Comparison of ENCODE assay signal across 12 cellular contexts in the genomic region with DNA sequence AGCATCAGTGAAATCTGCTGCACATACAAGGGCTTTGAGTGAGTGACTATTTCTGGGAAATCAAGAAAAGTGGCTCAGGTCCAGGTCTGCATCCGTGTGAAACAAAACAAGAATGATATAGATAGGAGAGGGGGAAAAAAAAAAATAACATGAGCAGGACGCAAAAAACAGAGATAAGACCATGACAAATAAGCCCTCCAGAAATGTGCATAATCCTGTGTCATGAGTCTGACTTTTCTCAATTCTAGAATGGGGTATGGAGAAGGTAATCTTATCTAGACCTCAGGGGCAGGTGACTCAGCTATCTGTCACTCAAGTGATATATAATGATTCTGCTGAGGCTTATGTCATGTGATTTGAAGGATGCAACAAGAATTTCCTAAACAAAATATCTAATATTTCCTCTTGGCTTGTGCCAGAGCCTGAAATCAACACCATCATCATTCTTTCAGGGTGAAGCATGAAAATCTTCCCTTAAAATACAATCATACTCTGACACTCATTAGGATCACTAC.
DNase-seq lines count a peak whose midpoint lies in the region; ATAC-seq, FAIRE-seq and TF ChIP-seq lines count a peak whose summit lies in the region.
"Had no signal": no experiment of that assay in that cellular context is flagged by ENCODE, and none has a peak within 500 bp of the region (broad histone marks: within the 10 kb centered on the region; RNA-seq: fewer than 3 reads in every experiment).

No MANE protein-coding gene starts in this region.

- H3K4me3 ChIP-seq in retinal pigment epithelial cell (ENCODE audit: low read length), result no peak overlapping the region
- H3K4me3 ChIP-seq: cardiac muscle cell had no signal

- peaks cover 8% of the 10 kb centered on the region for H3K27me3 Mint-ChIP-seq in activated CD8-positive, alpha-beta T cell treated with anti-CD3 and anti-CD28 coated beads for 36 hours
- H3K27me3 Mint-ChIP-seq in activated CD8-positive, alpha-beta T cell treated with anti-CD3 and anti-CD28 coated beads, Interleukin-2, amount 10 ng/mL, durations not matched to agents 7 days and 5 days (ENCODE audit: low read depth), result peaks cover 12% of the 10 kb centered on the region
- no peaks in the 10 kb centered on the region for H3K27me3 Mint-ChIP-seq in nephron progenitor cell (ENCODE audit: low read depth, poor library complexity)

- FAIRE-seq in RCC 7860 (lab: Jason Lieb, UNC), result peak; percentile 59

- H3K4me1 Mint-ChIP-seq in activated CD8-positive, alpha-beta T cell treated with anti-CD3 and anti-CD28 coated beads for 36 hours (ENCODE audit: low read depth), result peaks cover 9% of the 10 kb centered on the region
- H3K4me1 Mint-ChIP-seq in activated CD8-positive, alpha-beta T cell treated with anti-CD3 and anti-CD28 coated beads, Interleukin-2, amount 10 ng/mL, durations not matched to agents 7 days and 5 days (ENCODE audit: low read depth), result peaks cover 2% of the 10 kb centered on the region
- peaks cover 31% of the 10 kb centered on the region for H3K4me1 Mint-ChIP-seq in nephron progenitor cell

- no peak for TF ChIP-seq CTCF in activated CD8-positive, alpha-beta T cell treated with anti-CD3 and anti-CD28 coated beads for 36 hours (IDR thresholded peaks at IDR 0.05)
- TF ChIP-seq CTCF in retinal pigment epithelial cell (conservative IDR thresholded peaks at IDR 0.05; ENCODE audit: low read depth, low read length) (no peak), nephron progenitor cell (IDR thresholded peaks at IDR 0.05) (no peak)

- H3K4me3 Mint-ChIP-seq in activated CD8-positive, alpha-beta T cell treated with anti-CD3 and anti-CD28 coated beads for 36 hours, result no peak overlapping the region
- H3K4me3 Mint-ChIP-seq in activated CD8-positive, alpha-beta T cell treated with anti-CD3 and anti-CD28 coated beads, Interleukin-2, amount 10 ng/mL, durations not matched to agents 7 days and 5 days, result no peak overlapping the region
- no peak overlapping the region for H3K4me3 Mint-ChIP-seq in nephron progenitor cell
- H3K4me3 Mint-ChIP-seq: H9 had no signal

- POLR2A ChIA-PET in activated CD8-positive, alpha-beta T cell treated with anti-CD3 and anti-CD28 coated beads for 36 hours (lab: Charles Lee), result no interaction called here
- POLR2A ChIA-PET in activated CD8-positive, alpha-beta T cell treated with anti-CD3 and anti-CD28 coated beads, Interleukin-2, amount 10 ng/mL, durations not matched to agents 7 days and 5 days (lab: Charles Lee), result no interaction called here

- peak; percentile 73 for ATAC-seq in activated CD8-positive, alpha-beta T cell treated with anti-CD3 and anti-CD28 coated beads for 36 hours
- no peak for ATAC-seq in activated CD8-positive, alpha-beta T cell treated with anti-CD3 and anti-CD28 coated beads, Interleukin-2, amount 10 ng/mL, durations not matched to agents 7 days and 5 days
- ATAC-seq in left colon, result no peak

- peak; percentile 18 for DNase-seq in activated CD8-positive, alpha-beta T cell treated with anti-CD3 and anti-CD28 coated beads for 36 hours
- DNase-seq in activated CD8-positive, alpha-beta T cell treated with anti-CD3 and anti-CD28 coated beads, Interleukin-2, amount 10 ng/mL, durations not matched to agents 7 days and 5 days, result no peak
- peak; percentile 80 for DNase-seq in RCC 7860 (ENCODE audit: low spot score)
- peak; percentile 57 to 93 for DNase-seq in dermis microvascular lymphatic vessel endothelial cell (ENCODE audit: low read depth in 2 of 2)
- peak; percentile 81 for DNase-seq in retinal pigment epithelial cell (ENCODE audit: low read depth)
- no peak for DNase-seq in nephron progenitor cell
- DNase-seq in left colon, result no peak
- no peak for DNase-seq in NCI-H1694 treated with DMSO at 0.1 percent for 48 hours (lab: John Stamatoyannopoulos, UW)
- DNase-seq: H9, head of caudate nucleus, NCI-H1436 had no signal

- intact Hi-C loops in activated CD8-positive, alpha-beta T cell treated with anti-CD3 and anti-CD28 coated beads for 36 hours (cut with micrococcal nuclease), result no loop called here
- intact Hi-C loops in left colon (cut with DNase I, micrococcal nuclease), result no loop called here

- H3K9me3 Mint-ChIP-seq in activated CD8-positive, alpha-beta T cell treated with anti-CD3 and anti-CD28 coated beads for 36 hours, result no peaks in the 10 kb centered on the region
- H3K9me3 Mint-ChIP-seq in activated CD8-positive, alpha-beta T cell treated with anti-CD3 and anti-CD28 coated beads, Interleukin-2, amount 10 ng/mL, durations not matched to agents 7 days and 5 days (ENCODE audit: insufficient read depth), result no peaks in the 10 kb centered on the region
- H3K9me3 Mint-ChIP-seq in nephron progenitor cell, result peaks cover 18% of the 10 kb centered on the region
- H3K9me3 Mint-ChIP-seq: H9 had no signal

- H3K27ac Mint-ChIP-seq in activated CD8-positive, alpha-beta T cell treated with anti-CD3 and anti-CD28 coated beads for 36 hours, result no peak overlapping the region
- no peak overlapping the region for H3K27ac Mint-ChIP-seq in activated CD8-positive, alpha-beta T cell treated with anti-CD3 and anti-CD28 coated beads, Interleukin-2, amount 10 ng/mL, durations not matched to agents 7 days and 5 days
- no peak overlapping the region for H3K27ac Mint-ChIP-seq in nephron progenitor cell
- H3K27ac Mint-ChIP-seq: H9 had no signal

- CTCF ChIA-PET in activated CD8-positive, alpha-beta T cell treated with anti-CD3 and anti-CD28 coated beads for 36 hours (lab: Charles Lee), result interaction anchor here (1.3 kb wide), 1 partner anchor 8 kb away, joined by 3 read pairs; no protein-coding TSS in a partner anchor
- CTCF ChIA-PET in activated CD8-positive, alpha-beta T cell treated with anti-CD3 and anti-CD28 coated beads, Interleukin-2, amount 10 ng/mL, durations not matched to agents 7 days and 5 days (lab: Charles Lee), result no interaction called here

- H3K36me3 Mint-ChIP-seq in activated CD8-positive, alpha-beta T cell treated with anti-CD3 and anti-CD28 coated beads for 36 hours (ENCODE audit: low read depth), result no peaks in the 10 kb centered on the region
- H3K36me3 Mint-ChIP-seq in activated CD8-positive, alpha-beta T cell treated with anti-CD3 and anti-CD28 coated beads, Interleukin-2, amount 10 ng/mL, durations not matched to agents 7 days and 5 days (ENCODE audit: low read depth), result no peaks in the 10 kb centered on the region
- H3K36me3 Mint-ChIP-seq in nephron progenitor cell (ENCODE audit: low read depth), result peaks cover 16% of the 10 kb centered on the region

Comparison
In these comparisons a context has a peak if more than half of its experiments do, and no peak if none do; other contexts are left out.
1. DNase-seq: peak in activated CD8-positive, alpha-beta T cell treated with anti-CD3 and anti-CD28 coated beads for 36 hours (single experiment), RCC 7860 (single experiment), dermis microvascular lymphatic vessel endothelial cell (2 of 2) and retinal pigment epithelial cell (single experiment); none in activated CD8-positive, alpha-beta T cell treated with anti-CD3 and anti-CD28 coated beads, Interleukin-2, amount 10 ng/mL, durations not matched to agents 7 days and 5 days (single experiment), nephron progenitor cell (single experiment), left colon (0 of 2) and NCI-H1694 treated with DMSO at 0.1 percent for 48 hours (single experiment).